In genomic region chr2:170842785-170843184, GRCh38 we compare ENCODE assay signal across 17 cellular contexts. TPM values are rescaled to one million over a fixed set of nuclear protein-coding genes. Genes with fewer than 3 reads are reported as not detected.
A peak's percentile ranks its signal among the peaks of the same experiment; 100 is the strongest.
DNase-seq lines count a peak whose midpoint lies in the region; ATAC-seq and TF ChIP-seq lines count a peak whose summit lies in the region.
"Had no signal": no experiment of that assay in that cellular context is flagged by ENCODE, and none has a peak within 500 bp of the region (broad histone marks: within the 10 kb centered on the region; RNA-seq: fewer than 3 reads in every experiment).

No MANE protein-coding gene starts in this region.

- H3K27me3 ChIP-seq in right lobe of liver: peaks cover 0 to 7% of the 10 kb centered on the region in 2 donors
- no peaks in the 10 kb centered on the region for H3K27me3 ChIP-seq in upper lobe of left lung

- DNase-seq in GM03348 (ENCODE audit: low spot score) (peak; percentile 49), NCI-H226 (peak; percentile 68), epithelial cell of prostate (ENCODE audit: low read depth, low spot score) (peak; percentile 16), skeletal muscle cell (ENCODE audit: low read depth) (peak; percentile 6), cortex of kidney (lab: John Stamatoyannopoulos, UW) (no peak), right lobe of liver (no peak), upper lobe of left lung (no peak)
- DNase-seq: activated CD4-positive, CD25-positive, alpha-beta regulatory T cell treated with anti-CD3 and anti-CD28 coated beads, Interleukin-2, amount 50 U/mL, for 72 hours; activated effector memory CD4-positive, alpha-beta T cell treated with Interleukin-2 at 50 U/mL for 16 hours; DMS79; heart right ventricle; kidney glomerular epithelial cell; SIG-M5; stimulated activated CD4-positive, alpha-beta T cell treated with anti-CD3 and anti-CD28 coated beads, Interleukin-4, amount 100 ng/mL, for 4 hours had no signal

- ATAC-seq in right lobe of liver (no peak), upper lobe of left lung (ENCODE audit: low FRiP score in 2 of 2) (no peak)
- ATAC-seq: heart right ventricle had no signal

- peak overlapping the region; percentile 55 for H3K27ac ChIP-seq in epithelial cell of prostate
- H3K27ac ChIP-seq in right lobe of liver: no peak overlapping the region
- no peak overlapping the region for H3K27ac ChIP-seq in upper lobe of left lung
- H3K27ac ChIP-seq: heart right ventricle, thoracic aorta had no signal

- WGBS in right lobe of liver (ENCODE audit: insufficient coverage, low coverage, low lambda C conversion rate, missing lambda C conversion rate): 73% methylated on average over 2 of the region's 2 CpGs
- WGBS in upper lobe of left lung, 2 donors: 78 to 80% methylated on average over 2 of the region's 2 CpGs

- TF ChIP-seq POLR2A in right lobe of liver (IDR thresholded peaks at IDR 0.05) (no peak), upper lobe of left lung (IDR thresholded peaks at IDR 0.05) (no peak)

- H3K36me3 ChIP-seq in right lobe of liver: no peaks in the 10 kb centered on the region
- no peaks in the 10 kb centered on the region for H3K36me3 ChIP-seq in upper lobe of left lung
- H3K36me3 ChIP-seq: heart right ventricle had no signal

- TF ChIP-seq EP300 in upper lobe of left lung (IDR thresholded peaks at IDR 0.05): no peak

- no peak for TF ChIP-seq CTCF in right lobe of liver (IDR thresholded peaks at IDR 0.05)
- no peak for TF ChIP-seq CTCF in upper lobe of left lung (IDR thresholded peaks at IDR 0.05)

- no peak overlapping the region for H3K4me3 ChIP-seq in skeletal muscle cell (ENCODE audit: low read depth, low read length)
- H3K4me3 ChIP-seq in right lobe of liver: no peak overlapping the region
- no peak overlapping the region for H3K4me3 ChIP-seq in upper lobe of left lung
- H3K4me3 ChIP-seq: heart right ventricle, thoracic aorta had no signal

- H3K9me3 ChIP-seq in right lobe of liver (no peaks in the 10 kb centered on the region), upper lobe of left lung (no peaks in the 10 kb centered on the region)
- H3K9me3 ChIP-seq: heart right ventricle, thoracic aorta had no signal

- H3K4me1 ChIP-seq in right lobe of liver (no peaks in the 10 kb centered on the region), upper lobe of left lung (no peaks in the 10 kb centered on the region)
- H3K4me1 ChIP-seq: heart right ventricle had no signal

- intact Hi-C loops in right lobe of liver (cut with DNase I): no loop called here

RNA-seq across cellular contexts. Expression of gene GAD1, which starts 26.1 kb away (rescaled TPM):
- total RNA-seq in right lobe of liver: not detected
- under 1 TPM in 2 of 6 donors, not detected in 4; 0.29 to 0.79 TPM for total RNA-seq in upper lobe of left lung
- total RNA-seq: mononuclear cell, osteocyte had no signal

Comparison
In these comparisons a context has a peak if more than half of its experiments do, and no peak if none do; other contexts are left out.
1. DNase-seq: peak in GM03348 (single experiment), NCI-H226 (single experiment), epithelial cell of prostate (single experiment) and skeletal muscle cell (single experiment); none in cortex of kidney (single experiment), right lobe of liver (0 of 3) and upper lobe of left lung (0 of 2).